1 cellular context compared by ENCODE assay signal in the genomic region with DNA sequence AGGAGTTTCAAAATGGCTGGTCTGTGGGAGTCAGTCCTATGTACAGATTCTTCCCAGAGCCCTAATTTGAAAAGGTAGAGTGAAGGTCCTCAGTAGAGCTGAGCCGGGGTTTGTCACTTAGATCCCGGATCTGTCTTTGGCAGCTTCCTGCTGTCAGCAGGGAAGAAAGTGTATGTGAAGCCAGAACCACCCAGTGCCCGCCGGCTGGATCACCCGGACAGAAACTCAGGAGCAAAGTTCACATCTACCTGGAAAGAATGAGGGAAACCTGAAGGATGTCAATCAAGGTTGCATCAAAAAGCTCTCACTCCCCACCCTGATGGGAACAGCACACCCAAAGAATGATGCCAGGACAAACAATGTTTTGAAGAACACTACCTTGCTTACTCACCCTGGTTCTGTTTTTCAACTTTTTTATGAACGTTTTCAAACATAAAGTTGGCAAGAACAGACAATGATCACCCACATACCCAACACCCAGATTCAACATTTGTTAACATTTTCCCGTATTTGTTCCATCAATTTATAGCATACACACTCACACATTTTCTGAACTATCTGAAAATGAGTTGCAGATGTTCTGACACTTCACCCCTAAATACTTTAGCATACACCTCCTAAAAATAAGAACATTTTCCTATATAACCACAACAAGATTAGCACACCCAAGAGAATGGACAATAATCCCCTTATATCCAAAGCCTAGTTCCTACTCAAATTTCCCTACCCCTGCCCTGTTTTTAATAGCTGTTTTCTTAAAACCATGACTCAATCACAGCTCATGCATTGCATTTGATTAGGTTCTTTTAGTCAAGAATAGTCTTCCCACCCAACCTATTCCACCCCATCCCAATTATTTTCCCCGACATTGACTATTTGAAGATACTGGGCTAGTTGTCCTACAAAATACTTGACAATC.
TF ChIP-seq lines count a peak whose summit lies in the region.

No MANE protein-coding gene starts in this region.

TF ChIP-seq in IMR-90, 13 proteins besides CTCF, POLR2A, EP300 and RAD21:
- no peak for TF ChIP-seq MXI1 (IDR thresholded peaks at IDR 0.05; ENCODE audit: borderline replicate concordance, low read depth, low read length)
- TF ChIP-seq SMC3 (IDR thresholded peaks at IDR 0.05; ENCODE audit: low read depth, low read length), result no peak
- TF ChIP-seq BHLHE40 (IDR thresholded peaks at IDR 0.05; ENCODE audit: low read depth, low read length), result no peak
- TF ChIP-seq RFX5 (IDR thresholded peaks at IDR 0.05; ENCODE audit: low read depth, low read length), result no peak
- no peak for TF ChIP-seq RCOR1 (IDR thresholded peaks at IDR 0.05; ENCODE audit: insufficient replicate concordance, low read length)
- TF ChIP-seq, protein P1, sequence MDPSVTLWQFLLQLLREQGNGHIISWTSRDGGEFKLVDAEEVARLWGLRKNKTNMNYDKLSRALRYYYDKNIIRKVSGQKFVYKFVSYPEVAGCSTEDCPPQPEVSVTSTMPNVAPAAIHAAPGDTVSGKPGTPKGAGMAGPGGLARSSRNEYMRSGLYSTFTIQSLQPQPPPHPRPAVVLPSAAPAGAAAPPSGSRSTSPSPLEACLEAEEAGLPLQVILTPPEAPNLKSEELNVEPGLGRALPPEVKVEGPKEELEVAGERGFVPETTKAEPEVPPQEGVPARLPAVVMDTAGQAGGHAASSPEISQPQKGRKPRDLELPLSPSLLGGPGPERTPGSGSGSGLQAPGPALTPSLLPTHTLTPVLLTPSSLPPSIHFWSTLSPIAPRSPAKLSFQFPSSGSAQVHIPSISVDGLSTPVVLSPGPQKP (IDR thresholded peaks at IDR 0.05; ENCODE audit: borderline replicate concordance, low read depth, low read length), result no peak
- TF ChIP-seq NFE2L2 (IDR thresholded peaks at IDR 0.05; ENCODE audit: low read depth, low read length), result no peak
- TF ChIP-seq, protein P2, sequence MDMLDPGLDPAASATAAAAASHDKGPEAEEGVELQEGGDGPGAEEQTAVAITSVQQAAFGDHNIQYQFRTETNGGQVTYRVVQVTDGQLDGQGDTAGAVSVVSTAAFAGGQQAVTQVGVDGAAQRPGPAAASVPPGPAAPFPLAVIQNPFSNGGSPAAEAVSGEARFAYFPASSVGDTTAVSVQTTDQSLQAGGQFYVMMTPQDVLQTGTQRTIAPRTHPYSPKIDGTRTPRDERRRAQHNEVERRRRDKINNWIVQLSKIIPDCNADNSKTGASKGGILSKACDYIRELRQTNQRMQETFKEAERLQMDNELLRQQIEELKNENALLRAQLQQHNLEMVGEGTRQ (IDR thresholded peaks at IDR 0.05; ENCODE audit: low read depth, low read length), result no peak
